17 cellular contexts compared by ENCODE assay signal in the genomic region with DNA sequence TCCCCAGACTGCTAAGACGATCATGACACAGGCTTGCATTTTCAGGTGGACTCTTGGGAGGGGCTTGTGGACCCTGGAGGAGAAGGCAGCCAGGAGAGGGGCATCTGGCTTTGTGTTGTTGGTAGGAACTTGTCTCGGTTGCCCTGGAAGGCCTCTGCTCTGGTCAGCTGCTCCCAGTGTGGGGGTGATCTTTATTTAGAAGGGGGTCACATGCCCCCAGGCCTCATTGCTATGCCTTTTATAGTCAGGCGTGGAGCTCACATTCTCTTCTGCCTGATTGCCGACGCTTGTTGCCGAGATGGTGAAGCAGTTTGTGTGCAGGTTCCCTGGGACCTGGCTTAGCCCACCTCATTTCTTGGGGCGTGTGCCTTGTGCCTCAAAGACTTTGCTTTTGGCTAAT.
A peak's percentile ranks its signal among the peaks of the same experiment; 100 is the strongest.
DNase-seq lines count a peak whose midpoint lies in the region; ATAC-seq, FAIRE-seq and TF ChIP-seq lines count a peak whose summit lies in the region.
"Had no signal": no experiment of that assay in that cellular context is flagged by ENCODE, and none has a peak within 500 bp of the region (broad histone marks: within the 10 kb centered on the region; RNA-seq: fewer than 3 reads in every experiment).

No MANE protein-coding gene starts in this region.

- no peaks in the 10 kb centered on the region for H3K27me3 ChIP-seq in BLaER1 treated with 17β-estradiol and CSF1 and Interleukin-3, amounts not matched to agents 10 nM and 100 nM
- H3K27me3 ChIP-seq in heart left ventricle (no peaks in the 10 kb centered on the region), psoas muscle (ENCODE audit: insufficient read depth in 3 of 3, low read length in 2 of 3) (no peaks in the 10 kb centered on the region)
- H3K27me3 ChIP-seq: ovary had no signal

- WGBS in heart left ventricle, 4 donors, result 45 to 57% (median 52%) methylated on average over 7 of the region's 7 CpGs
- 35 to 55% (median 41%) methylated on average over 7 of the region's 7 CpGs for WGBS in psoas muscle, 3 donors

- H3K9ac ChIP-seq in BLaER1 treated with 17β-estradiol and CSF1 and Interleukin-3, amounts not matched to agents 10 nM and 100 nM, result peak overlapping the region in 3 of 11 experiments; percentile 5 to 40 (median 29); a peak in 1 of 22 replicates

- H3K4me2 ChIP-seq in BLaER1 treated with 17β-estradiol and CSF1 and Interleukin-3, amounts not matched to agents 10 nM and 100 nM, result peak overlapping the region; percentile 66 to 97 (median 88)

- H3K27me3 Mint-ChIP-seq in activated T-helper 1 cell treated with anti-CD3 and anti-CD28 coated beads, Interleukin-12 subunit alpha, Interleukin-12 subunit beta, Interleukin-2, Interleukin-4 antibody, amounts not matched to agents 30 ng/mL and 10 ng/mL and 1 ng/mL, durations not matched to agents 14 hours and 24 hours and 36 hours (ENCODE audit: insufficient read depth), result no peaks in the 10 kb centered on the region

- H3K4me1 ChIP-seq in BLaER1 treated with 17β-estradiol and CSF1 and Interleukin-3, amounts not matched to agents 10 nM and 100 nM, result peaks cover 73 to 82% (median 77%) of the 10 kb centered on the region in 10 experiments
- peaks cover 0 to 75% (median 52%) of the 10 kb centered on the region in 12 donors for H3K4me1 ChIP-seq in heart left ventricle
- H3K4me1 ChIP-seq in psoas muscle, result peaks cover 55% of the 10 kb centered on the region

- H3K27ac Mint-ChIP-seq in activated T-helper 1 cell treated with anti-CD3 and anti-CD28 coated beads, Interleukin-12 subunit alpha, Interleukin-12 subunit beta, Interleukin-2, Interleukin-4 antibody, amounts not matched to agents 30 ng/mL and 10 ng/mL and 1 ng/mL, durations not matched to agents 14 hours and 24 hours and 36 hours, result peak overlapping the region; percentile 18

- no peak for TF ChIP-seq POLR2A in heart left ventricle (IDR thresholded peaks at IDR 0.05)

- H3K9me3 Mint-ChIP-seq in activated T-helper 1 cell treated with anti-CD3 and anti-CD28 coated beads, Interleukin-12 subunit alpha, Interleukin-12 subunit beta, Interleukin-2, Interleukin-4 antibody, amounts not matched to agents 30 ng/mL and 10 ng/mL and 1 ng/mL, durations not matched to agents 14 hours and 24 hours and 36 hours, result peaks cover 11% of the 10 kb centered on the region

- no peak for DNase-seq in activated T-helper 1 cell treated with anti-CD3 and anti-CD28 coated beads, Interleukin-12 subunit alpha, Interleukin-12 subunit beta, Interleukin-2, Interleukin-4 antibody, amounts not matched to agents 30 ng/mL and 10 ng/mL and 1 ng/mL, durations not matched to agents 14 hours and 24 hours and 36 hours (ENCODE audit: low spot score)
- DNase-seq in heart left ventricle (peak in 4 of 5 donors; percentile 55 to 76 (median 72)), psoas muscle (no peak), RCC 7860 (ENCODE audit: low spot score) (no peak), T-helper 9 cell (no peak)
- DNase-seq: activated gamma-delta T cell; COR-L47; hypothalamus; Karpas-422; NCI-H1105; NCI-H2171; NCI-H82; ovary; stimulated activated naive CD4-positive, alpha-beta T cell had no signal

- H3K9me3 ChIP-seq in BLaER1 treated with 17β-estradiol and CSF1 and Interleukin-3, amounts not matched to agents 10 nM and 100 nM (replicated peaks in 1 of 11), result peaks cover 15 to 25% (median 22%) of the 10 kb centered on the region in 11 experiments
- H3K9me3 ChIP-seq in heart left ventricle, result peaks cover 0 to 12% (median 5%) of the 10 kb centered on the region in 12 donors
- peaks cover 3% of the 10 kb centered on the region for H3K9me3 ChIP-seq in psoas muscle
- H3K9me3 ChIP-seq: ovary had no signal

- peak; percentile 69 to 90 (median 82) for ATAC-seq in heart left ventricle
- peak; percentile 51 to 74 (median 65) for ATAC-seq in psoas muscle
- ATAC-seq in GM21528 (IDR thresholded peaks at IDR 0.05; ENCODE audit: low FRiP score, unreplicated experiment), result no peak
- no peak for ATAC-seq in HG03378 (IDR thresholded peaks at IDR 0.05; ENCODE audit: unreplicated experiment)

- H3K4me3 ChIP-seq in BLaER1 treated with 17β-estradiol and CSF1 and Interleukin-3, amounts not matched to agents 10 nM and 100 nM, result no peak overlapping the region
- no peak overlapping the region for H3K4me3 ChIP-seq in heart left ventricle
- H3K4me3 ChIP-seq in psoas muscle, result no peak overlapping the region
- H3K4me3 ChIP-seq: ovary had no signal

- peaks cover 49% of the 10 kb centered on the region for H3K4me1 Mint-ChIP-seq in activated T-helper 1 cell treated with anti-CD3 and anti-CD28 coated beads, Interleukin-12 subunit alpha, Interleukin-12 subunit beta, Interleukin-2, Interleukin-4 antibody, amounts not matched to agents 30 ng/mL and 10 ng/mL and 1 ng/mL, durations not matched to agents 14 hours and 24 hours and 36 hours (ENCODE audit: low read depth)

- peaks cover 21 to 51% (median 31%) of the 10 kb centered on the region in 11 experiments for H3K36me3 ChIP-seq in BLaER1 treated with 17β-estradiol and CSF1 and Interleukin-3, amounts not matched to agents 10 nM and 100 nM
- peaks cover 0 to 9% (median 0%) of the 10 kb centered on the region in 9 donors for H3K36me3 ChIP-seq in heart left ventricle
- H3K36me3 ChIP-seq in psoas muscle (ENCODE audit: insufficient read depth in 1 of 2, low read depth in 1 of 2), result no peaks in the 10 kb centered on the region
- H3K36me3 ChIP-seq: ovary had no signal

- TF ChIP-seq CTCF in heart left ventricle (IDR thresholded peaks at IDR 0.05) (no peak), psoas muscle (IDR thresholded peaks at IDR 0.05) (no peak)

- intact Hi-C loops in activated T-helper 1 cell treated with anti-CD3 and anti-CD28 coated beads, Interleukin-12 subunit alpha, Interleukin-12 subunit beta, Interleukin-2, Interleukin-4 antibody, amounts not matched to agents 30 ng/mL and 10 ng/mL and 1 ng/mL, durations not matched to agents 14 hours and 24 hours and 36 hours (cut with micrococcal nuclease), result no loop called here
- intact Hi-C loops in heart left ventricle (cut with DNase I) (loop anchor here in 2 of 10 donors (5.0 kb wide), 2 partner anchors 43 to 63 kb away; no protein-coding TSS in a partner anchor), psoas muscle (cut with DNase I) (no loop called here)

- no peak overlapping the region for H3K4me3 Mint-ChIP-seq in activated T-helper 1 cell treated with anti-CD3 and anti-CD28 coated beads, Interleukin-12 subunit alpha, Interleukin-12 subunit beta, Interleukin-2, Interleukin-4 antibody, amounts not matched to agents 30 ng/mL and 10 ng/mL and 1 ng/mL, durations not matched to agents 14 hours and 24 hours and 36 hours

- H3K36me3 Mint-ChIP-seq in activated T-helper 1 cell treated with anti-CD3 and anti-CD28 coated beads, Interleukin-12 subunit alpha, Interleukin-12 subunit beta, Interleukin-2, Interleukin-4 antibody, amounts not matched to agents 30 ng/mL and 10 ng/mL and 1 ng/mL, durations not matched to agents 14 hours and 24 hours and 36 hours (ENCODE audit: low read depth), result peaks cover 15% of the 10 kb centered on the region

- peaks cover 85 to 100% (median 100%) of the 10 kb centered on the region in 11 experiments for H4K20me1 ChIP-seq in BLaER1 treated with 17β-estradiol and CSF1 and Interleukin-3, amounts not matched to agents 10 nM and 100 nM

- FAIRE-seq in RCC 7860 (lab: Jason Lieb, UNC), result no peak

- H3K27ac ChIP-seq in BLaER1 treated with 17β-estradiol and CSF1 and Interleukin-3, amounts not matched to agents 10 nM and 100 nM, result peak overlapping the region in 4 of 11 experiments; percentile 22 to 57 (median 46); a peak in 3 of 22 replicates
- H3K27ac ChIP-seq in heart left ventricle (peak overlapping the region; percentile 61 to 96 (median 88)), psoas muscle (peak overlapping the region; percentile 32)
- H3K27ac ChIP-seq: ovary had no signal

Comparison
In these comparisons a context has a peak if more than half of its experiments do, and no peak if none do; other contexts are left out.
1. DNase-seq: peak in heart left ventricle (4 of 5); none in activated T-helper 1 cell treated with anti-CD3 and anti-CD28 coated beads, Interleukin-12 subunit alpha, Interleukin-12 subunit beta, Interleukin-2, Interleukin-4 antibody, amounts not matched to agents 30 ng/mL and 10 ng/mL and 1 ng/mL, durations not matched to agents 14 hours and 24 hours and 36 hours (single experiment), psoas muscle (0 of 2), RCC 7860 (single experiment) and T-helper 9 cell (single experiment).
2. ATAC-seq: peak in heart left ventricle (4 of 4) and psoas muscle (4 of 4); none in GM21528 (single experiment) and HG03378 (single experiment).